ENCODE assay signal across 8 cellular contexts in the genomic region with DNA sequence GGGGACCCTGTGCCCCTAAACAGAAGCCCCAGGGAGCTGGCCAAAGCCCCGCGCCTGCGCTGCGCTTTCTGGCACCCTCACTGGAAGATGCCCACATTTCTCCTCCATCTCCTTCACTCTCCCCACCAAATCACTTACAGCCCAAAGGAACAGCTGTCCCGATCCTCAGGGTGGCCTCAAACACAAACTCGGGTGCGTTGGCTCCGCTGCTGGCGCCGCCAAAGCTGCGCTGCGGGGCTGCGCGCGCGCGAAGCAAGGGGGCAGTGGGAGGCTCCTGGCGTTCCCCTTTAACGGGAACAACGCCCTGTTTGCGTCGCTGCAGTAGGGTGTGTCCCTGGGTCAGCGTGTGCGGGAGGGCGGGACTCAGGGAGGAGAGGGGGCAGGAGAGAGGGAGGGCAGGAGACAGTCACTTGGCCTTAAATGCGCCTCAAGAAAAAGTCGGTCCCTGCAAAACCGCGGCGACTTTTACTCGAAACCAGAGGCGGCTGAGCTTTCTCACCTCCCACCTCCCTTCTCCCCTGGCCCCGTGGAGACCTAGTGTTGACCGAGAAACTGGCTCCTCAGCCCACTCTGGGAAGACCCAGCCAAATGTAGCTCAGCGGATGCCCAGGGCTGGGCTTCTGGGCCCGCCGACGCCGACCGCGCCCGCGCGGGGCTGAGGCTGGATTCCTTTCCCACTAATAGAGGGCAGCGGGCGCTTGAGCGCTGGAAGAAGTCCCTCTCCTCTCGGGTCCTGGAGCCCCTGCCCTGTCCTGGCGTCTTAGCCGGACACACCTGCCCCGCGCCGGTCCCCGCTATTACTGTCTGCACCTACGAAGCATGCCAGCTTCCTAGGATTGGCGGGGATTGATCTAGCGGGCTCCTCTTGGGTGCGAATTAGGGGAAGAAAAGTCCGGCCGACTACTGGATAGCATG. TPM values are rescaled to one million over a fixed set of nuclear protein-coding genes. Genes with fewer than 3 reads are reported as not detected.
DNase-seq lines count a peak whose midpoint lies in the region; ATAC-seq lines count a peak whose summit lies in the region.

No MANE protein-coding gene starts in this region.

- H3K9ac ChIP-seq in NT2/D1 (ENCODE audit: insufficient read length, low read depth) (peak overlapping the region; percentile 86), duodenal mucosa (ENCODE audit: low read depth in 1 of 2, low read length in 2 of 2) (peak overlapping the region; percentile 66 to 73)

- ATAC-seq in left lobe of liver = peak; percentile 51
- ATAC-seq in GM21390 (IDR thresholded peaks at IDR 0.05; ENCODE audit: unreplicated experiment) = no peak
- ATAC-seq in GM21528 (IDR thresholded peaks at IDR 0.05; ENCODE audit: low FRiP score, unreplicated experiment) = no peak

- peak overlapping the region; percentile 88 for H3K27ac ChIP-seq in duodenal mucosa (ENCODE audit: low read depth, low read length)

- H3K27me3 ChIP-seq in NT2/D1 (ENCODE audit: insufficient read depth, insufficient read length) (peaks cover 39% of the 10 kb centered on the region), duodenal mucosa (ENCODE audit: control insufficient read depth in 1 of 2, insufficient read depth in 2 of 2, low read length in 2 of 2) (peaks cover 16 to 29% of the 10 kb centered on the region in 2 donors)

- peak; percentile 67 for DNase-seq in ELF-1 (ENCODE audit: low read depth, low spot score)
- peak; percentile 40 for DNase-seq in NT2/D1 (ENCODE audit: low read depth, low spot score)
- peak; percentile 53 for DNase-seq in left lobe of liver (ENCODE audit: low spot score)
- DNase-seq in stromal cell of bone marrow (ENCODE audit: low read depth) = peak; percentile 92
- DNase-seq in GOT3 (lab: John Stamatoyannopoulos, UW) = no peak

- H3K4me3 ChIP-seq in NT2/D1 (ENCODE audit: insufficient read length, low read depth) (peak overlapping the region; percentile 64), duodenal mucosa (ENCODE audit: low read depth in 1 of 2, low read length in 2 of 2) (peak overlapping the region; percentile 83 to 84)

- H3K9me3 ChIP-seq in NT2/D1 (ENCODE audit: insufficient read depth, low read length) = no peaks in the 10 kb centered on the region
- H3K9me3 ChIP-seq in duodenal mucosa (ENCODE audit: control insufficient read depth in 1 of 2, low read length in 2 of 2) = no peaks in the 10 kb centered on the region

- H3K4me1 ChIP-seq in NT2/D1 (ENCODE audit: insufficient read depth, insufficient read length) (no peaks in the 10 kb centered on the region), duodenal mucosa (ENCODE audit: control insufficient read depth in 1 of 2, insufficient read depth in 2 of 2, low read length in 2 of 2) (peaks cover 34 to 59% of the 10 kb centered on the region in 2 donors)

- peaks cover 27% of the 10 kb centered on the region for H3K36me3 ChIP-seq in NT2/D1 (ENCODE audit: insufficient read depth, insufficient read length, low read length)
- peaks cover 0 to 13% of the 10 kb centered on the region in 2 donors for H3K36me3 ChIP-seq in duodenal mucosa (ENCODE audit: control insufficient read depth in 1 of 2, insufficient read depth in 2 of 2, low read length in 2 of 2)

RNA-seq across cellular contexts. Expression of gene PMP22, which starts 2.6 kb away (rescaled TPM):
- 3.6 TPM for total RNA-seq in left lobe of liver
